In genomic region chr17:2856727-2857126, GRCh38 we compare ENCODE assay signal across 2 cellular contexts.
TF ChIP-seq lines count a peak whose summit lies in the region.

No MANE protein-coding gene starts in this region.

TF ChIP-seq in IMR-90, 13 proteins besides CTCF, POLR2A, EP300 and RAD21:
- TF ChIP-seq MAFK (IDR thresholded peaks at IDR 0.05; ENCODE audit: low read depth, low read length) (no peak), MXI1 (IDR thresholded peaks at IDR 0.05; ENCODE audit: borderline replicate concordance, low read depth, low read length) (no peak), ELK1 (IDR thresholded peaks at IDR 0.05; ENCODE audit: borderline replicate concordance, low read depth, low read length) (no peak), FOS (IDR thresholded peaks at IDR 0.05; ENCODE audit: low read depth, low read length) (no peak), CEBPB (IDR thresholded peaks at IDR 0.05; ENCODE audit: low read depth, low read length) (no peak), RFX5 (IDR thresholded peaks at IDR 0.05; ENCODE audit: low read depth, low read length) (no peak), USF2 (IDR thresholded peaks at IDR 0.05; ENCODE audit: low read depth, low read length) (no peak), CHD1 (IDR thresholded peaks at IDR 0.05; ENCODE audit: low read depth, low read length) (no peak), SMC3 (IDR thresholded peaks at IDR 0.05; ENCODE audit: low read depth, low read length) (no peak), RCOR1 (IDR thresholded peaks at IDR 0.05; ENCODE audit: insufficient replicate concordance, low read length) (no peak), BHLHE40 (IDR thresholded peaks at IDR 0.05; ENCODE audit: low read depth, low read length) (no peak)

TF ChIP-seq in H1, 55 proteins besides CTCF, POLR2A, EP300 and RAD21:
- TF ChIP-seq POLR2AphosphoS5 (IDR thresholded peaks at IDR 0.05; ENCODE audit: low read depth, low read length) (no peak), CTBP2 (IDR thresholded peaks at IDR 0.05; ENCODE audit: borderline replicate concordance, insufficient read depth, insufficient read length, low read length) (no peak), GABPA (IDR thresholded peaks at IDR 0.05; ENCODE audit: borderline replicate concordance, insufficient read depth, low read length) (no peak), TEAD4 (IDR thresholded peaks at IDR 0.05; ENCODE audit: low read depth, low read length) (no peak), RFX5 (IDR thresholded peaks at IDR 0.05; ENCODE audit: borderline replicate concordance, low read depth, low read length) (no peak), KDM1A (IDR thresholded peaks at IDR 0.05; ENCODE audit: borderline replicate concordance, low read length) (no peak), SRF (IDR thresholded peaks at IDR 0.05; ENCODE audit: low read depth, low read length) (no peak), RXRA (IDR thresholded peaks at IDR 0.05; ENCODE audit: insufficient read depth, low read depth, low read length) (no peak), BRCA1 (IDR thresholded peaks at IDR 0.05; ENCODE audit: low read depth, low read length) (no peak), SP4 (IDR thresholded peaks at IDR 0.05; ENCODE audit: low read length) (no peak), TCF12 (IDR thresholded peaks at IDR 0.05; ENCODE audit: low read depth, low read length) (no peak), HDAC6 (IDR thresholded peaks at IDR 0.05; ENCODE audit: low read depth, low read length) (no peak), EGR1 (IDR thresholded peaks at IDR 0.05; ENCODE audit: borderline replicate concordance, low read depth, low read length) (no peak), ASH2L (IDR thresholded peaks at IDR 0.05; ENCODE audit: low read length) (no peak), ZNF274 (IDR thresholded peaks at IDR 0.05; ENCODE audit: borderline replicate concordance, extremely low read depth, low read length) (no peak), KDM5A (IDR thresholded peaks at IDR 0.05; ENCODE audit: low read length) (no peak), E2F6 (IDR thresholded peaks at IDR 0.05) (no peak), SIX5 (IDR thresholded peaks at IDR 0.05; ENCODE audit: low read depth, low read length) (no peak)
